In the genomic region with DNA sequence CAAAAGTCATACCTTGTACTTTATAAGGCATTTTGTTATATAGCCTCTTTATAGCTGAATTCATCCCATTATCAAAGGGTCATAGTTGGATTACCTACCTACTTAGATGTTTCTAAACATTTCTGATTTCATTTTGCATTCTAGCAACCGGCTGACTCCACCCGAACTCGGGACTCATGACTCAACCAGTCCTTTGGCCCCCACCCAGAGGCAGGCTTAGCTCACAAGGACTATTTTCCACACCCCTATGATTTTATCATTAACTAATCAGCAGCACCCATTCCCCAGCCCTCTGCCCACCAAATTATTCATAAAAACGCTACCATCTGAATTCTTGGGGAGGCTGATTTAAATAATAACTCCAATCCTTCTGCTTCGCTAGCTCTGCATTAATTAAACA, we compare ENCODE assay signal across 10 cellular contexts.
DNase-seq lines count a peak whose midpoint lies in the region; ATAC-seq and TF ChIP-seq lines count a peak whose summit lies in the region.
"Had no signal": no experiment of that assay in that cellular context is flagged by ENCODE, and none has a peak within 500 bp of the region (broad histone marks: within the 10 kb centered on the region; RNA-seq: fewer than 3 reads in every experiment).

No MANE protein-coding gene starts in this region.

- 47% methylated on average over 5 of the region's 5 CpGs for WGBS in esophagus muscularis mucosa
- 82% methylated on average over 5 of the region's 5 CpGs for WGBS in smooth muscle cell (ENCODE audit: low lambda C conversion rate)

- TF ChIP-seq POLR2A in Peyer's patch (IDR thresholded peaks at IDR 0.05): no peak
- no peak for TF ChIP-seq POLR2A in esophagus muscularis mucosa (IDR thresholded peaks at IDR 0.05; ENCODE audit: low read depth)

- no peak overlapping the region for H3K9ac ChIP-seq in smooth muscle cell (ENCODE audit: low read depth)

- H3K4me3 ChIP-seq in Peyer's patch (no peak overlapping the region), esophagus muscularis mucosa (no peak overlapping the region), smooth muscle cell (no peak overlapping the region)

- TF ChIP-seq EP300 in esophagus muscularis mucosa (IDR thresholded peaks at IDR 0.05): no peak

- H3K27me3 Mint-ChIP-seq in nephron (ENCODE audit: low read depth): no peaks in the 10 kb centered on the region

- no peak overlapping the region for H3K4me3 Mint-ChIP-seq in nephron
- H3K4me3 Mint-ChIP-seq: neural crest cell had no signal

- peak overlapping the region in 2 of 3 experiments; percentile 24 to 96 for H3K27ac Mint-ChIP-seq in nephron

- intact Hi-C loops in esophagus muscularis mucosa (cut with DNase I): loop anchor here (2.0 kb wide), 1 partner anchor 519 kb away; no protein-coding TSS in a partner anchor

- in situ Hi-C loops in ACHN (cut with HindIII; ENCODE audit: low pct_ligation_motif_present, low pct_unique_long_range_greater_than_20kb, low sequenced_read_pairs): no loop called here

- H3F3A ChIP-seq in smooth muscle cell (ENCODE audit: low read depth): peaks cover 7% of the 10 kb centered on the region

- no peaks in the 10 kb centered on the region for H3K9me3 Mint-ChIP-seq in nephron

- H3K9me3 ChIP-seq in Peyer's patch (no peaks in the 10 kb centered on the region), esophagus muscularis mucosa (no peaks in the 10 kb centered on the region), smooth muscle cell (replicated peaks; ENCODE audit: low read depth) (no peaks in the 10 kb centered on the region)

- H3K36me3 ChIP-seq in Peyer's patch (no peaks in the 10 kb centered on the region), esophagus muscularis mucosa (no peaks in the 10 kb centered on the region), smooth muscle cell (ENCODE audit: low read depth) (no peaks in the 10 kb centered on the region)

- peaks cover 43% of the 10 kb centered on the region for H3K4me1 Mint-ChIP-seq in nephron

- H3K27ac ChIP-seq in Peyer's patch (peak overlapping the region in 1 of 4 donors; percentile 27), esophagus muscularis mucosa (replicated peaks in 1 of 4) (peak overlapping the region in 1 of 4 donors; percentile 78), smooth muscle cell (ENCODE audit: low read depth) (no peak overlapping the region)

- TF ChIP-seq CTCF in Peyer's patch (IDR thresholded peaks at IDR 0.05) (no peak), esophagus muscularis mucosa (IDR thresholded peaks at IDR 0.05) (no peak), nephron (IDR thresholded peaks at IDR 0.05; ENCODE audit: unreplicated experiment in 3 of 3) (no peak), smooth muscle cell (IDR thresholded peaks at IDR 0.05; ENCODE audit: borderline replicate concordance, insufficient read depth, poor library complexity, severe bottlenecking) (no peak)

- no peak for ATAC-seq in GM21515 (IDR thresholded peaks at IDR 0.05; ENCODE audit: unreplicated experiment)

- H3K4me1 ChIP-seq in Peyer's patch (peaks cover 0 to 7% (median 1%) of the 10 kb centered on the region in 4 donors), esophagus muscularis mucosa (peaks cover 0 to 31% (median 21%) of the 10 kb centered on the region in 4 donors), smooth muscle cell (ENCODE audit: low read depth) (peaks cover 14% of the 10 kb centered on the region)

- H3K79me2 ChIP-seq in smooth muscle cell (ENCODE audit: low read depth): no peaks in the 10 kb centered on the region

- DNase-seq in ACHN (peak; percentile 73), Peyer's patch (peak in 2 of 3 donors; percentile 51 to 75), esophagus muscularis mucosa (ENCODE audit: extremely low spot score) (peak; percentile 92), smooth muscle cell (lab: John Stamatoyannopoulos, UW; ENCODE audit: unreplicated experiment) (no peak), kidney glomerular epithelial cell (lab: John Stamatoyannopoulos, UW) (no peak), NCI-H2029 (lab: John Stamatoyannopoulos, UW) (no peak)
- DNase-seq: NCI-H524 had no signal

- H3K27me3 ChIP-seq in Peyer's patch (no peaks in the 10 kb centered on the region), esophagus muscularis mucosa (no peaks in the 10 kb centered on the region), smooth muscle cell (ENCODE audit: low read depth) (no peaks in the 10 kb centered on the region)

- H3K4me2 ChIP-seq in smooth muscle cell: no peak overlapping the region

- no peaks in the 10 kb centered on the region for H3K36me3 Mint-ChIP-seq in nephron (ENCODE audit: low read depth)

- H4K20me1 ChIP-seq in smooth muscle cell (ENCODE audit: low read depth): no peaks in the 10 kb centered on the region

- no peak overlapping the region for H2AFZ ChIP-seq in smooth muscle cell (ENCODE audit: low read depth)

Comparison
In these comparisons a context has a peak if more than half of its experiments do, and no peak if none do; other contexts are left out.
1. DNase-seq: peak in ACHN (single experiment), Peyer's patch (2 of 3) and esophagus muscularis mucosa (single experiment); none in smooth muscle cell (single experiment), kidney glomerular epithelial cell (single experiment) and NCI-H2029 (single experiment).